In the genomic region with DNA sequence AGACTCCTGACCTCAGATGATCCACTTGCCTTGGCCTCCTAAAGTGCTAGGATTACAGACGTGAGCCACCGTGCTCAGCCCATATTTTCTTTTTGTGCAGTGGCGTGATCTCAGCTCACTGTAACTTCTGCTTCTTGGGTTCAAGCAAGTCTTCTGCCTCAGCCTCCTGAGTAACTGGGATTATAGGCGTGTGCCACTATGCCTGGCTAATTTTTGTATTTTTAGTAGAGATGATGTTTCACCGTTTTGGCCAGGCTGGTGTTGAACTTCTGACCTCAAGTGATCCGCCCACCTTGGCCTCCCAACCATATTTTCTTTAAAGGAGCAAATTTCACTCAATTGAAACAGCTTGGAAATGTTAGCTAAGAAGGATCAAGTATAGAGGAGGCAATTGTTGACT, we compare ENCODE assay signal across 23 cellular contexts. TPM values are rescaled to one million over a fixed set of nuclear protein-coding genes. Genes with fewer than 3 reads are reported as not detected.
"Had no signal": no experiment of that assay in that cellular context is flagged by ENCODE, and none has a peak within 500 bp of the region (broad histone marks: within the 10 kb centered on the region; RNA-seq: fewer than 3 reads in every experiment).

No MANE protein-coding gene starts in this region.

- H3K27ac ChIP-seq: spleen, upper lobe of left lung had no signal

- DNase-seq: activated CD4-positive, alpha-beta T cell treated with anti-CD3 and anti-CD28 coated beads, Interleukin-2, amount 50 U/mL, for 48 hours; activated CD8-positive, alpha-beta memory T cell treated with anti-CD3 and anti-CD28 coated beads, Interleukin-2, amount 50 U/mL, for 48 hours; activated naive CD4-positive, alpha-beta T cell treated with anti-CD3 and anti-CD28 coated beads for 36 hours; activated naive CD8-positive, alpha-beta T cell treated with anti-CD3 and anti-CD28 coated beads, Interleukin-2, amount 10 ng/mL, durations not matched to agents 7 days and 5 days; activated T-cell treated with anti-CD3 and anti-CD28 coated beads, Interleukin-2, amount 50 U/mL, for 4 hours; amygdala; effector CD4-positive, alpha-beta T cell; hippocampal formation; nephron progenitor cell; right lobe of liver; spleen; stimulated activated CD4-positive, alpha-beta T cell treated with anti-CD3 and anti-CD28 coated beads, Interleukin-4, amount 100 ng/mL, for 24 hours; stimulated activated naive CD4-positive, alpha-beta T cell treated with Interleukin-2 at 50 U/mL for 16 hours; T-helper 9 cell; upper lobe of left lung had no signal

- H3K27ac Mint-ChIP-seq: activated naive CD4-positive, alpha-beta T cell treated with anti-CD3 and anti-CD28 coated beads for 36 hours; activated naive CD8-positive, alpha-beta T cell treated with anti-CD3 and anti-CD28 coated beads, Interleukin-2, amount 10 ng/mL, durations not matched to agents 7 days and 5 days; dendritic cell treated with granulocyte-macrophage colony-stimulating factor and Interleukin-4, amounts not matched to agents 40 ng/mL and 50 ng/mL, for 4 days; nephron progenitor cell; WTC11 had no signal

- H3K4me3 ChIP-seq: cardiac muscle cell, right lobe of liver, spleen, upper lobe of left lung had no signal

- H3K27me3 ChIP-seq: cardiac muscle cell, right lobe of liver, spleen, upper lobe of left lung had no signal

- ATAC-seq: activated T-cell treated with anti-CD3 and anti-CD28 coated beads, Interleukin-2, amount 50 U/mL, for 4 hours; WTC11 had no signal

- H3K9me3 Mint-ChIP-seq: activated naive CD4-positive, alpha-beta T cell treated with anti-CD3 and anti-CD28 coated beads for 36 hours; activated naive CD8-positive, alpha-beta T cell treated with anti-CD3 and anti-CD28 coated beads, Interleukin-2, amount 10 ng/mL, durations not matched to agents 7 days and 5 days; activated T-cell treated with anti-CD3 and anti-CD28 coated beads, Interleukin-2, amount 50 U/mL, for 4 hours; dendritic cell treated with granulocyte-macrophage colony-stimulating factor and Interleukin-4, amounts not matched to agents 40 ng/mL and 50 ng/mL, for 4 days; nephron progenitor cell; WTC11 had no signal

- H3K27me3 Mint-ChIP-seq: activated naive CD8-positive, alpha-beta T cell treated with anti-CD3 and anti-CD28 coated beads, Interleukin-2, amount 10 ng/mL, durations not matched to agents 7 days and 5 days; dendritic cell treated with granulocyte-macrophage colony-stimulating factor and Interleukin-4, amounts not matched to agents 40 ng/mL and 50 ng/mL, for 4 days had no signal

- H3K4me3 Mint-ChIP-seq: activated naive CD4-positive, alpha-beta T cell treated with anti-CD3 and anti-CD28 coated beads for 36 hours; activated naive CD8-positive, alpha-beta T cell treated with anti-CD3 and anti-CD28 coated beads, Interleukin-2, amount 10 ng/mL, durations not matched to agents 7 days and 5 days; activated T-cell treated with anti-CD3 and anti-CD28 coated beads, Interleukin-2, amount 50 U/mL, for 4 hours; dendritic cell treated with granulocyte-macrophage colony-stimulating factor and Interleukin-4, amounts not matched to agents 40 ng/mL and 50 ng/mL, for 4 days; nephron progenitor cell; WTC11 had no signal

- H3K9me3 ChIP-seq: right lobe of liver, spleen, upper lobe of left lung had no signal

RNA-seq across cellular contexts. Expression of gene PITX3, which starts 20.5 kb away (rescaled TPM):
- total RNA-seq: activated CD8-positive, alpha-beta memory T cell treated with anti-CD3 and anti-CD28 coated beads for 36 hours; activated naive CD8-positive, alpha-beta T cell treated with anti-CD3 and anti-CD28 coated beads, Interleukin-2, amount 10 ng/mL, durations not matched to agents 7 days and 5 days; fibroblast of lung; frontal cortex; liver; right lobe of liver; spleen; T-helper 1 cell treated with Interleukin-12 subunit alpha and Interleukin-12 subunit beta and Interleukin-4 antibody, amounts not matched to agents 30 ng/mL and 1 ng/mL, for 36 hours had no signal

RNA-seq across cellular contexts. Expression of gene ELOVL3, which starts 35.7 kb away (rescaled TPM):
- total RNA-seq: activated CD8-positive, alpha-beta memory T cell treated with anti-CD3 and anti-CD28 coated beads for 36 hours; activated naive CD4-positive, alpha-beta T cell treated with anti-CD3 and anti-CD28 coated beads for 36 hours; activated T-cell treated with anti-CD3 and anti-CD28 coated beads, Interleukin-2, amount 50 U/mL, for 4 hours; cardiac muscle cell; frontal cortex; right lobe of liver; T-helper 1 cell treated with Interleukin-12 subunit alpha and Interleukin-12 subunit beta and Interleukin-4 antibody, amounts not matched to agents 30 ng/mL and 1 ng/mL, for 36 hours had no signal
